ENCODE assay signal across 17 cellular contexts in genomic region chr4:164847967-164848649, GRCh38. TPM values are rescaled to one million over a fixed set of nuclear protein-coding genes. Genes with fewer than 3 reads are reported as not detected.
DNase-seq lines count a peak whose midpoint lies in the region; ATAC-seq and FAIRE-seq lines count a peak whose summit lies in the region.
"Had no signal": no experiment of that assay in that cellular context is flagged by ENCODE, and none has a peak within 500 bp of the region (broad histone marks: within the 10 kb centered on the region; RNA-seq: fewer than 3 reads in every experiment).

No MANE protein-coding gene starts in this region.

- no peaks in the 10 kb centered on the region for H3K4me1 Mint-ChIP-seq in activated T-helper 1 cell treated with anti-CD3 and anti-CD28 coated beads, Interleukin-12 subunit alpha, Interleukin-12 subunit beta, Interleukin-2, Interleukin-4 antibody, amounts not matched to agents 30 ng/mL and 10 ng/mL and 1 ng/mL, durations not matched to agents 14 hours and 24 hours and 36 hours (ENCODE audit: low read depth)
- H3K4me1 Mint-ChIP-seq: activated CD4-positive, alpha-beta memory T cell treated with anti-CD3 and anti-CD28 coated beads, Interleukin-2, amount 10 ng/mL, durations not matched to agents 7 days and 5 days had no signal

- peak; percentile 26 for DNase-seq in NCI-H526 treated with DMSO at 0.1 percent for 48 hours (lab: John Stamatoyannopoulos, UW)
- no peak for DNase-seq in 8988T
- DNase-seq in Kasumi-1 (lab: John Stamatoyannopoulos, UW) = no peak
- no peak for DNase-seq in activated T-helper 1 cell treated with anti-CD3 and anti-CD28 coated beads, Interleukin-12 subunit alpha, Interleukin-12 subunit beta, Interleukin-2, Interleukin-4 antibody, amounts not matched to agents 30 ng/mL and 10 ng/mL and 1 ng/mL, durations not matched to agents 14 hours and 24 hours and 36 hours (ENCODE audit: low spot score)
- DNase-seq in RCC 7860 (ENCODE audit: low spot score) = no peak
- DNase-seq: activated CD4-positive, alpha-beta memory T cell treated with anti-CD3 and anti-CD28 coated beads, Interleukin-2, amount 10 ng/mL, durations not matched to agents 7 days and 5 days; activated naive CD4-positive, alpha-beta T cell treated with Interleukin-2 at 50 U/mL for 16 hours; DMS79; stimulated activated CD4-positive, alpha-beta T cell treated with anti-CD3 and anti-CD28 coated beads, Interleukin-2, amount 100 ng/mL, for 24 hours; stimulated activated naive CD4-positive, alpha-beta T cell had no signal

- H3K27ac Mint-ChIP-seq in activated T-helper 1 cell treated with anti-CD3 and anti-CD28 coated beads, Interleukin-12 subunit alpha, Interleukin-12 subunit beta, Interleukin-2, Interleukin-4 antibody, amounts not matched to agents 30 ng/mL and 10 ng/mL and 1 ng/mL, durations not matched to agents 14 hours and 24 hours and 36 hours = no peak overlapping the region
- H3K27ac Mint-ChIP-seq: activated CD4-positive, alpha-beta memory T cell treated with anti-CD3 and anti-CD28 coated beads, Interleukin-2, amount 10 ng/mL, durations not matched to agents 7 days and 5 days had no signal

- no peak for FAIRE-seq in RCC 7860 (lab: Jason Lieb, UNC)
- FAIRE-seq: endometrium, GM12891, H54 had no signal

- H3K4me3 Mint-ChIP-seq in activated T-helper 1 cell treated with anti-CD3 and anti-CD28 coated beads, Interleukin-12 subunit alpha, Interleukin-12 subunit beta, Interleukin-2, Interleukin-4 antibody, amounts not matched to agents 30 ng/mL and 10 ng/mL and 1 ng/mL, durations not matched to agents 14 hours and 24 hours and 36 hours = no peak overlapping the region
- H3K4me3 Mint-ChIP-seq: activated CD4-positive, alpha-beta memory T cell treated with anti-CD3 and anti-CD28 coated beads, Interleukin-2, amount 10 ng/mL, durations not matched to agents 7 days and 5 days had no signal

- no peaks in the 10 kb centered on the region for H3K27me3 Mint-ChIP-seq in activated T-helper 1 cell treated with anti-CD3 and anti-CD28 coated beads, Interleukin-12 subunit alpha, Interleukin-12 subunit beta, Interleukin-2, Interleukin-4 antibody, amounts not matched to agents 30 ng/mL and 10 ng/mL and 1 ng/mL, durations not matched to agents 14 hours and 24 hours and 36 hours (ENCODE audit: insufficient read depth)

- no peaks in the 10 kb centered on the region for H3K9me3 Mint-ChIP-seq in activated T-helper 1 cell treated with anti-CD3 and anti-CD28 coated beads, Interleukin-12 subunit alpha, Interleukin-12 subunit beta, Interleukin-2, Interleukin-4 antibody, amounts not matched to agents 30 ng/mL and 10 ng/mL and 1 ng/mL, durations not matched to agents 14 hours and 24 hours and 36 hours
- H3K9me3 Mint-ChIP-seq: activated CD4-positive, alpha-beta memory T cell treated with anti-CD3 and anti-CD28 coated beads, Interleukin-2, amount 10 ng/mL, durations not matched to agents 7 days and 5 days had no signal

- H3K36me3 Mint-ChIP-seq in activated T-helper 1 cell treated with anti-CD3 and anti-CD28 coated beads, Interleukin-12 subunit alpha, Interleukin-12 subunit beta, Interleukin-2, Interleukin-4 antibody, amounts not matched to agents 30 ng/mL and 10 ng/mL and 1 ng/mL, durations not matched to agents 14 hours and 24 hours and 36 hours (ENCODE audit: low read depth) = no peaks in the 10 kb centered on the region

- ATAC-seq in GM18861 (IDR thresholded peaks at IDR 0.05; ENCODE audit: unreplicated experiment) = peak; percentile 90
- peak; percentile 83 for ATAC-seq in GM21447 (IDR thresholded peaks at IDR 0.05; ENCODE audit: unreplicated experiment)
- ATAC-seq in HG03135 (IDR thresholded peaks at IDR 0.05; ENCODE audit: unreplicated experiment) = peak; percentile 88

- intact Hi-C loops in activated T-helper 1 cell treated with anti-CD3 and anti-CD28 coated beads, Interleukin-12 subunit alpha, Interleukin-12 subunit beta, Interleukin-2, Interleukin-4 antibody, amounts not matched to agents 30 ng/mL and 10 ng/mL and 1 ng/mL, durations not matched to agents 14 hours and 24 hours and 36 hours (cut with micrococcal nuclease) = no loop called here

RNA-seq across cellular contexts. Expression of gene APELA, which starts 28.9 kb away (rescaled TPM):
- total RNA-seq in activated T-helper 1 cell treated with anti-CD3 and anti-CD28 coated beads, Interleukin-12 subunit alpha, Interleukin-12 subunit beta, Interleukin-2, Interleukin-4 antibody, amounts not matched to agents 30 ng/mL and 10 ng/mL and 1 ng/mL, durations not matched to agents 14 hours and 24 hours and 36 hours = not detected in 2 replicates
- total RNA-seq: activated CD4-positive, alpha-beta memory T cell treated with anti-CD3 and anti-CD28 coated beads, Interleukin-2, amount 10 ng/mL, durations not matched to agents 7 days and 5 days; pulmonary artery endothelial cell had no signal
